1 cellular context compared by ENCODE assay signal in the genomic region with DNA sequence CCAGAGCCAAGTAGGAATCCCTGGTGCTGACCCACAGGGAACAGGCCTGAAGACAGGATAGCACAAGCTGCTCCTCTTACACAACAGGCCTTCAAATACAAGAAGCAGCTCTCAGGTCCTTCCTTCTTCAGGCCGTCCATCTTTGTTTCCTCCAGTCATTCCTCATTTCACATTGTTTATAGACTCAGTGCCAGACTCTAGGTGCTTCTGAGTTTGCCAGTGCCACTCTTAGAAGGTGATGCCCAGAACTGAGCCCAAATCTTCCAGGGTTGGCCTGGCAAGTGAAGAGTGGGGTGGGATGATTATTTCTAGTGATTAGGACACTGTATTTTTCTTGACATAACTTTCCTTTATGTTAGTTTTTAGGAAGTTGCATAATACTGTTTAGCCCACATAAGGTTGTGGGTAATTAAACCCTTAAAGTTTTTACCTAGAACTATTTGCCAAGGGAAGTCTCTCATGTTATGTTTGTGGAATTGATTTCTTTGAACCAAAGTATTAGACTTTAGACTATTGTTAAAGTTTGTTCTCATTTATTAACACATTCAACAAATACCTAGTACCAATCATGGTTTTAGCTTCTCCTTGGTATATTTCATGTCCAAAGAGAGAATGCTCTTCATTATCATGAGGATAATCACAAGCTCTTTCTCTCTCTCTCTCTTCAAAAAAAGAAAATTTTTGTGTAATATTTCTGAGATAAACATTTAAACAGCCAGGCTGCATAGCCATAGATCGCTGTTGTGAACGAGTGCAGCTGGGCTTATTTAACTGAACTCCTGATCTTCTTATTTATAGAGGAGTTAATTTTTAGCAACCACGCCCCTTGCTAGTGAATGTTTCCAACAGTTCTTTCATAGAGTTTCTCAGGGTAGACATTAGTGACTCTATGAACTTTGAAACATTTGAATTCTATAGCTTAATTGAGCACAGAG.
TF ChIP-seq lines count a peak whose summit lies in the region.

No MANE protein-coding gene starts in this region.

TF ChIP-seq in HepG2, 621 proteins besides CTCF, POLR2A, EP300 and RAD21 (continued from another document and continues in another):
- TF ChIP-seq, protein P1, sequence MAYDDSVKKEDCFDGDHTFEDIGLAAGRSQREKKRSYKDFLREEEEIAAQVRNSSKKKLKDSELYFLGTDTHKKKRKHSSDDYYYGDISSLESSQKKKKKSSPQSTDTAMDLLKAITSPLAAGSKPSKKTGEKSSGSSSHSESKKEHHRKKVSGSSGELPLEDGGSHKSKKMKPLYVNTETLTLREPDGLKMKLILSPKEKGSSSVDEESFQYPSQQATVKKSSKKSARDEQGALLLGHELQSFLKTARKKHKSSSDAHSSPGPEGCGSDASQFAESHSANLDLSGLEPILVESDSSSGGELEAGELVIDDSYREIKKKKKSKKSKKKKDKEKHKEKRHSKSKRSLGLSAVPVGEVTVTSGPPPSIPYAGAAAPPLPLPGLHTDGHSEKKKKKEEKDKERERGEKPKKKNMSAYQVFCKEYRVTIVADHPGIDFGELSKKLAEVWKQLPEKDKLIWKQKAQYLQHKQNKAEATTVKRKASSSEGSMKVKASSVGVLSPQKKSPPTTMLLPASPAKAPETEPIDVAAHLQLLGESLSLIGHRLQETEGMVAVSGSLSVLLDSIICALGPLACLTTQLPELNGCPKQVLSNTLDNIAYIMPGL (CRISPR knock-in tag; IDR thresholded peaks at IDR 0.05; ENCODE audit: borderline replicate concordance in 1 of 2, low read depth in 1 of 2): no peak
- TF ChIP-seq ZNF557 (CRISPR knock-in tag; IDR thresholded peaks at IDR 0.05): no peak
- no peak for TF ChIP-seq ZNF777 (CRISPR knock-in tag; IDR thresholded peaks at IDR 0.05)
- no peak for TF ChIP-seq CHCHD3 (CRISPR knock-in tag; IDR thresholded peaks at IDR 0.05)
- TF ChIP-seq NCOA5 (CRISPR knock-in tag; IDR thresholded peaks at IDR 0.05): no peak
- no peak for TF ChIP-seq ZFYVE20 (CRISPR knock-in tag; IDR thresholded peaks at IDR 0.05; ENCODE audit: borderline replicate concordance, low read depth)
- TF ChIP-seq MIXL1 (CRISPR knock-in tag; IDR thresholded peaks at IDR 0.05): peak; percentile 94
- TF ChIP-seq AGO2 (optimal IDR thresholded peaks at IDR 0.05; ENCODE audit: low read depth, low read length): no peak
- TF ChIP-seq, protein P2, sequence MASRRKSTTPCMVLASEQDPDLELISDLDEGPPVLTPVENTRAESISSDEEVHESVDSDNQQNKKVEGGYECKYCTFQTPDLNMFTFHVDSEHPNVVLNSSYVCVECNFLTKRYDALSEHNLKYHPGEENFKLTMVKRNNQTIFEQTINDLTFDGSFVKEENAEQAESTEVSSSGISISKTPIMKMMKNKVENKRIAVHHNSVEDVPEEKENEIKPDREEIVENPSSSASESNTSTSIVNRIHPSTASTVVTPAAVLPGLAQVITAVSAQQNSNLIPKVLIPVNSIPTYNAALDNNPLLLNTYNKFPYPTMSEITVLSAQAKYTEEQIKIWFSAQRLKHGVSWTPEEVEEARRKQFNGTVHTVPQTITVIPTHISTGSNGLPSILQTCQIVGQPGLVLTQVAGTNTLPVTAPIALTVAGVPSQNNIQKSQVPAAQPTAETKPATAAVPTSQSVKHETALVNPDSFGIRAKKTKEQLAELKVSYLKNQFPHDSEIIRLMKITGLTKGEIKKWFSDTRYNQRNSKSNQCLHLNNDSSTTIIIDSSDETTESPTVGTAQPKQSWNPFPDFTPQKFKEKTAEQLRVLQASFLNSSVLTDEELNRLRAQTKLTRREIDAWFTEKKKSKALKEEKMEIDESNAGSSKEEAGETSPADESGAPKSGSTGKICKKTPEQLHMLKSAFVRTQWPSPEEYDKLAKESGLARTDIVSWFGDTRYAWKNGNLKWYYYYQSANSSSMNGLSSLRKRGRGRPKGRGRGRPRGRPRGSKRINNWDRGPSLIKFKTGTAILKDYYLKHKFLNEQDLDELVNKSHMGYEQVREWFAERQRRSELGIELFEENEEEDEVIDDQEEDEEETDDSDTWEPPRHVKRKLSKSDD (CRISPR knock-in tag; IDR thresholded peaks at IDR 0.05; ENCODE audit: low read depth): no peak
- 0 out of 2 replicates have a peak, but pooled peaks have one; percentile 21 for TF ChIP-seq ZNF124 (CRISPR knock-in tag; IDR thresholded peaks at IDR 0.05)
- TF ChIP-seq ZNF354B (CRISPR knock-in tag; IDR thresholded peaks at IDR 0.05): no peak
- TF ChIP-seq ZBTB42 (CRISPR knock-in tag; IDR thresholded peaks at IDR 0.05): no peak
- TF ChIP-seq, protein P3, sequence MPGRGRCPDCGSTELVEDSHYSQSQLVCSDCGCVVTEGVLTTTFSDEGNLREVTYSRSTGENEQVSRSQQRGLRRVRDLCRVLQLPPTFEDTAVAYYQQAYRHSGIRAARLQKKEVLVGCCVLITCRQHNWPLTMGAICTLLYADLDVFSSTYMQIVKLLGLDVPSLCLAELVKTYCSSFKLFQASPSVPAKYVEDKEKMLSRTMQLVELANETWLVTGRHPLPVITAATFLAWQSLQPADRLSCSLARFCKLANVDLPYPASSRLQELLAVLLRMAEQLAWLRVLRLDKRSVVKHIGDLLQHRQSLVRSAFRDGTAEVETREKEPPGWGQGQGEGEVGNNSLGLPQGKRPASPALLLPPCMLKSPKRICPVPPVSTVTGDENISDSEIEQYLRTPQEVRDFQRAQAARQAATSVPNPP (CRISPR knock-in tag; IDR thresholded peaks at IDR 0.05): no peak
- TF ChIP-seq, protein P4, sequence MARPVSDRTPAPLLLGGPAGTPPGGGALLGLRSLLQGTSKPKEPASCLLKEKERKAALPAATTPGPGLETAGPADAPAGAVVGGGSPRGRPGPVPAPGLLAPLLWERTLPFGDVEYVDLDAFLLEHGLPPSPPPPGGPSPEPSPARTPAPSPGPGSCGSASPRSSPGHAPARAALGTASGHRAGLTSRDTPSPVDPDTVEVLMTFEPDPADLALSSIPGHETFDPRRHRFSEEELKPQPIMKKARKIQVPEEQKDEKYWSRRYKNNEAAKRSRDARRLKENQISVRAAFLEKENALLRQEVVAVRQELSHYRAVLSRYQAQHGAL (CRISPR knock-in tag; IDR thresholded peaks at IDR 0.05; ENCODE audit: not compliant biosample characterization): peak; percentile 10
- TF ChIP-seq, protein P5, sequence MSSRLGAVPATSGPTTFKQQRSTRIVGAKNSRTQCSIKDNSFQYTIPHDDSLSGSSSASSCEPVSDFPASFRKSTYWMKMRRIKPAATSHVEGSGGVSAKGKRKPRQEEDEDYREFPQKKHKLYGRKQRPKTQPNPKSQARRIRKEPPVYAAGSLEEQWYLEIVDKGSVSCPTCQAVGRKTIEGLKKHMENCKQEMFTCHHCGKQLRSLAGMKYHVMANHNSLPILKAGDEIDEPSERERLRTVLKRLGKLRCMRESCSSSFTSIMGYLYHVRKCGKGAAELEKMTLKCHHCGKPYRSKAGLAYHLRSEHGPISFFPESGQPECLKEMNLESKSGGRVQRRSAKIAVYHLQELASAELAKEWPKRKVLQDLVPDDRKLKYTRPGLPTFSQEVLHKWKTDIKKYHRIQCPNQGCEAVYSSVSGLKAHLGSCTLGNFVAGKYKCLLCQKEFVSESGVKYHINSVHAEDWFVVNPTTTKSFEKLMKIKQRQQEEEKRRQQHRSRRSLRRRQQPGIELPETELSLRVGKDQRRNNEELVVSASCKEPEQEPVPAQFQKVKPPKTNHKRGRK (CRISPR knock-in tag; IDR thresholded peaks at IDR 0.05): no peak
- TF ChIP-seq KAT7 (CRISPR knock-in tag; IDR thresholded peaks at IDR 0.05; ENCODE audit: borderline replicate concordance): no peak
- TF ChIP-seq, protein P6, sequence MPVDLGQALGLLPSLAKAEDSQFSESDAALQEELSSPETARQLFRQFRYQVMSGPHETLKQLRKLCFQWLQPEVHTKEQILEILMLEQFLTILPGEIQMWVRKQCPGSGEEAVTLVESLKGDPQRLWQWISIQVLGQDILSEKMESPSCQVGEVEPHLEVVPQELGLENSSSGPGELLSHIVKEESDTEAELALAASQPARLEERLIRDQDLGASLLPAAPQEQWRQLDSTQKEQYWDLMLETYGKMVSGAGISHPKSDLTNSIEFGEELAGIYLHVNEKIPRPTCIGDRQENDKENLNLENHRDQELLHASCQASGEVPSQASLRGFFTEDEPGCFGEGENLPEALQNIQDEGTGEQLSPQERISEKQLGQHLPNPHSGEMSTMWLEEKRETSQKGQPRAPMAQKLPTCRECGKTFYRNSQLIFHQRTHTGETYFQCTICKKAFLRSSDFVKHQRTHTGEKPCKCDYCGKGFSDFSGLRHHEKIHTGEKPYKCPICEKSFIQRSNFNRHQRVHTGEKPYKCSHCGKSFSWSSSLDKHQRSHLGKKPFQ (CRISPR knock-in tag; IDR thresholded peaks at IDR 0.05; ENCODE audit: insufficient replicate concordance): peak; percentile 20
- no peak for TF ChIP-seq STAG1 (CRISPR knock-in tag; IDR thresholded peaks at IDR 0.05)
- TF ChIP-seq ZNF34 (CRISPR knock-in tag; IDR thresholded peaks at IDR 0.05; ENCODE audit: borderline replicate concordance): no peak
- TF ChIP-seq DMAP1 (CRISPR knock-in tag; IDR thresholded peaks at IDR 0.05): no peak
- TF ChIP-seq SOX5 (CRISPR knock-in tag; IDR thresholded peaks at IDR 0.05; ENCODE audit: borderline replicate concordance): peak; percentile 65
- no peak for TF ChIP-seq SCMH1 (CRISPR knock-in tag; IDR thresholded peaks at IDR 0.05; ENCODE audit: borderline replicate concordance)
- TF ChIP-seq XBP1 (CRISPR knock-in tag; IDR thresholded peaks at IDR 0.05): no peak
- TF ChIP-seq HNRNPK (IDR thresholded peaks at IDR 0.05; ENCODE audit: low read depth, low read length, poor library complexity, severe bottlenecking): no peak
- TF ChIP-seq SRSF9 (IDR thresholded peaks at IDR 0.05; ENCODE audit: borderline replicate concordance, insufficient read depth, low read depth, low read length, poor library complexity, severe bottlenecking): no peak
- TF ChIP-seq, protein P7, sequence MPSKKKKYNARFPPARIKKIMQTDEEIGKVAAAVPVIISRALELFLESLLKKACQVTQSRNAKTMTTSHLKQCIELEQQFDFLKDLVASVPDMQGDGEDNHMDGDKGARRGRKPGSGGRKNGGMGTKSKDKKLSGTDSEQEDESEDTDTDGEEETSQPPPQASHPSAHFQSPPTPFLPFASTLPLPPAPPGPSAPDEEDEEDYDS (CRISPR knock-in tag; IDR thresholded peaks at IDR 0.05): peak; percentile 91
- no peak for TF ChIP-seq ZNF138 (CRISPR knock-in tag; IDR thresholded peaks at IDR 0.05; ENCODE audit: low read depth)
- no peak for TF ChIP-seq FIP1L1 (IDR thresholded peaks at IDR 0.05; ENCODE audit: borderline replicate concordance, insufficient read depth, low read depth, low read length)
- TF ChIP-seq CBX2 (IDR thresholded peaks at IDR 0.05; ENCODE audit: low read depth, low read length): no peak
- TF ChIP-seq CBX2 (CRISPR knock-in tag; IDR thresholded peaks at IDR 0.05; ENCODE audit: low read depth): no peak
- no peak for TF ChIP-seq TCF12 (IDR thresholded peaks at IDR 0.05)
- no peak; the same call in 1 of the 2 replicates for TF ChIP-seq TCF12 (CRISPR knock-in tag; IDR thresholded peaks at IDR 0.05)
- TF ChIP-seq PLRG1 (conservative IDR thresholded peaks at IDR 0.05): no peak
- TF ChIP-seq KDM5A (IDR thresholded peaks at IDR 0.05; ENCODE audit: borderline replicate concordance, low read length): peak; percentile 44; the same call in 1 of the 2 replicates
- TF ChIP-seq ZNF841 (CRISPR knock-in tag; IDR thresholded peaks at IDR 0.05; ENCODE audit: borderline replicate concordance): no peak
- peak; percentile 55; the same call in 1 of the 2 replicates for TF ChIP-seq MED13 (CRISPR knock-in tag; IDR thresholded peaks at IDR 0.05)
- TF ChIP-seq ATAD3A (CRISPR knock-in tag; IDR thresholded peaks at IDR 0.05): no peak
- TF ChIP-seq ZNF782 (CRISPR knock-in tag; IDR thresholded peaks at IDR 0.05; ENCODE audit: borderline replicate concordance): no peak
- no peak; the same call in 1 of the 2 replicates for TF ChIP-seq POGZ (CRISPR knock-in tag; IDR thresholded peaks at IDR 0.05)
- no peak for TF ChIP-seq PHF5A (CRISPR knock-in tag; IDR thresholded peaks at IDR 0.05; ENCODE audit: low read depth, unreplicated experiment)
- TF ChIP-seq HIVEP1 (CRISPR knock-in tag; IDR thresholded peaks at IDR 0.05): no peak
- no peak for TF ChIP-seq ATRX (CRISPR knock-in tag; IDR thresholded peaks at IDR 0.05; ENCODE audit: borderline replicate concordance)
- TF ChIP-seq, protein P8, sequence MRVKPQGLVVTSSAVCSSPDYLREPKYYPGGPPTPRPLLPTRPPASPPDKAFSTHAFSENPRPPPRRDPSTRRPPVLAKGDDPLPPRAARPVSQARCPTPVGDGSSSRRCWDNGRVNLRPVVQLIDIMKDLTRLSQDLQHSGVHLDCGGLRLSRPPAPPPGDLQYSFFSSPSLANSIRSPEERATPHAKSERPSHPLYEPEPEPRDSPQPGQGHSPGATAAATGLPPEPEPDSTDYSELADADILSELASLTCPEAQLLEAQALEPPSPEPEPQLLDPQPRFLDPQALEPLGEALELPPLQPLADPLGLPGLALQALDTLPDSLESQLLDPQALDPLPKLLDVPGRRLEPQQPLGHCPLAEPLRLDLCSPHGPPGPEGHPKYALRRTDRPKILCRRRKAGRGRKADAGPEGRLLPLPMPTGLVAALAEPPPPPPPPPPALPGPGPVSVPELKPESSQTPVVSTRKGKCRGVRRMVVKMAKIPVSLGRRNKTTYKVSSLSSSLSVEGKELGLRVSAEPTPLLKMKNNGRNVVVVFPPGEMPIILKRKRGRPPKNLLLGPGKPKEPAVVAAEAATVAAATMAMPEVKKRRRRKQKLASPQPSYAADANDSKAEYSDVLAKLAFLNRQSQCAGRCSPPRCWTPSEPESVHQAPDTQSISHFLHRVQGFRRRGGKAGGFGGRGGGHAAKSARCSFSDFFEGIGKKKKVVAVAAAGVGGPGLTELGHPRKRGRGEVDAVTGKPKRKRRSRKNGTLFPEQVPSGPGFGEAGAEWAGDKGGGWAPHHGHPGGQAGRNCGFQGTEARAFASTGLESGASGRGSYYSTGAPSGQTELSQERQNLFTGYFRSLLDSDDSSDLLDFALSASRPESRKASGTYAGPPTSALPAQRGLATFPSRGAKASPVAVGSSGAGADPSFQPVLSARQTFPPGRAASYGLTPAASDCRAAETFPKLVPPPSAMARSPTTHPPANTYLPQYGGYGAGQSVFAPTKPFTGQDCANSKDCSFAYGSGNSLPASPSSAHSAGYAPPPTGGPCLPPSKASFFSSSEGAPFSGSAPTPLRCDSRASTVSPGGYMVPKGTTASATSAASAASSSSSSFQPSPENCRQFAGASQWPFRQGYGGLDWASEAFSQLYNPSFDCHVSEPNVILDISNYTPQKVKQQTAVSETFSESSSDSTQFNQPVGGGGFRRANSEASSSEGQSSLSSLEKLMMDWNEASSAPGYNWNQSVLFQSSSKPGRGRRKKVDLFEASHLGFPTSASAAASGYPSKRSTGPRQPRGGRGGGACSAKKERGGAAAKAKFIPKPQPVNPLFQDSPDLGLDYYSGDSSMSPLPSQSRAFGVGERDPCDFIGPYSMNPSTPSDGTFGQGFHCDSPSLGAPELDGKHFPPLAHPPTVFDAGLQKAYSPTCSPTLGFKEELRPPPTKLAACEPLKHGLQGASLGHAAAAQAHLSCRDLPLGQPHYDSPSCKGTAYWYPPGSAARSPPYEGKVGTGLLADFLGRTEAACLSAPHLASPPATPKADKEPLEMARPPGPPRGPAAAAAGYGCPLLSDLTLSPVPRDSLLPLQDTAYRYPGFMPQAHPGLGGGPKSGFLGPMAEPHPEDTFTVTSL (CRISPR knock-in tag; IDR thresholded peaks at IDR 0.05; ENCODE audit: borderline replicate concordance): peak; percentile 88; the same call in 1 of the 2 replicates
- TF ChIP-seq ZNF260 (CRISPR knock-in tag; IDR thresholded peaks at IDR 0.05; ENCODE audit: borderline replicate concordance, low read depth): no peak
